ENCODE assay signal across 8 cellular contexts in the genomic region with DNA sequence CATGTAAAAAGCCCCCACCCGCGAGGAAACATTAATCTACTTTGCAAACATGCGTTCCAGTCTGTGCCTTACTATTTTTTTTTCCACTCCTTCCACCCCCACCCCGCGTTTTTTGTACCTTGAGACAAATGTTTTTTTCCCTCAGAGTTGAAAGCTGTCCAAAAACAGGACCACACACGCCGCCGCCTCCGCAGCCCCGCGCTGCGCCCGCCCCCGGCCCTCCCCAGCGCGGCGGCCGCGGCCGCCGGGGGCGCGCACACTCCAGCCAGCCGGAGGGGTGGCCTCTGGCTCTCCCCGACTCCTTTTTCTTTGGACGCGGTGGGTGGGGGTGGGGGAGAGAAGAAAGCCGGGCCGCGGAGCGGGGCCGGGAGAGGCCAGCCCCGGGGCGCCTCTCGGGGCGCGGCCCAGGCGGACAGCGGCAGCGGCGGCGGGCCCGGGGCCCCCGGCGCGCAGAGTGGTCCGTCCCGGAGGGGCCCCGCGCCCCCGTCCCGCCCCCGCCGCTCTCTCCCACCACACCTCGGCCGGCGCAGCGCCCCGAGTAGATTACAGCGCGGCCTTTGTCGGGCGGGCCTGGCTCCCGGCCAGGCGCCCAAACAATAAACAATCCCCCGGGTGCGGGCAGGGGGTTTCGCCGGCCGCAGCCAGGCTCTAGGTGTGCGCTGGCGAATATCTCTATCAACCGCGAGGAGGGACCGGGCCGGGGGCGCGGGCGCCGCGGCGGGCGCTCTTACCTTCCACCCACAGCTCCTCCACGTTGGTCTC. TPM values are rescaled to one million over a fixed set of nuclear protein-coding genes. Genes with fewer than 3 reads are reported as not detected.
A peak's percentile ranks its signal among the peaks of the same experiment; 100 is the strongest.
DNase-seq lines count a peak whose midpoint lies in the region; ATAC-seq and TF ChIP-seq lines count a peak whose summit lies in the region.

No MANE protein-coding gene starts in this region.

- H3K9me3 Mint-ChIP-seq in activated CD8-positive, alpha-beta T cell treated with anti-CD3 and anti-CD28 coated beads for 36 hours, result no peaks in the 10 kb centered on the region
- no peaks in the 10 kb centered on the region for H3K9me3 Mint-ChIP-seq in type B pancreatic cell

- H3K4me3 Mint-ChIP-seq in activated CD8-positive, alpha-beta T cell treated with anti-CD3 and anti-CD28 coated beads for 36 hours, result peak overlapping the region; percentile 90
- peak overlapping the region; percentile 99 for H3K4me3 Mint-ChIP-seq in type B pancreatic cell

- intact Hi-C loops in activated CD8-positive, alpha-beta T cell treated with anti-CD3 and anti-CD28 coated beads for 36 hours (cut with micrococcal nuclease), result loop anchor here (10.0 kb wide), 1 partner anchor 81 kb away; no protein-coding TSS in a partner anchor

- ATAC-seq in GM19035 (IDR thresholded peaks at IDR 0.05; ENCODE audit: unreplicated experiment) (peak; percentile 22), omental fat pad (ENCODE audit: low FRiP score) (no peak)
- no peak for ATAC-seq in activated CD8-positive, alpha-beta T cell treated with anti-CD3 and anti-CD28 coated beads for 36 hours

- H3K4me1 ChIP-seq in mucosa of stomach (ENCODE audit: control insufficient read depth, insufficient read depth, low read length), result no peaks in the 10 kb centered on the region

- peaks cover 21% of the 10 kb centered on the region for H3K27me3 Mint-ChIP-seq in activated CD8-positive, alpha-beta T cell treated with anti-CD3 and anti-CD28 coated beads for 36 hours
- H3K27me3 Mint-ChIP-seq in type B pancreatic cell, result no peaks in the 10 kb centered on the region

- POLR2A ChIA-PET in activated CD8-positive, alpha-beta T cell treated with anti-CD3 and anti-CD28 coated beads for 36 hours (lab: Charles Lee), result no interaction called here

- H3K4me1 Mint-ChIP-seq in activated CD8-positive, alpha-beta T cell treated with anti-CD3 and anti-CD28 coated beads for 36 hours (ENCODE audit: low read depth), result peaks cover 34% of the 10 kb centered on the region
- peaks cover 33% of the 10 kb centered on the region for H3K4me1 Mint-ChIP-seq in type B pancreatic cell (ENCODE audit: unreplicated experiment)

- CTCF ChIA-PET in activated CD8-positive, alpha-beta T cell treated with anti-CD3 and anti-CD28 coated beads for 36 hours (lab: Charles Lee), result no interaction called here

- TF ChIP-seq CTCF in activated CD8-positive, alpha-beta T cell treated with anti-CD3 and anti-CD28 coated beads for 36 hours (IDR thresholded peaks at IDR 0.05), result no peak
- TF ChIP-seq CTCF in epithelial cell of proximal tubule (conservative IDR thresholded peaks at IDR 0.05; ENCODE audit: low read depth, low read length) (no peak), type B pancreatic cell (conservative IDR thresholded peaks at IDR 0.05) (no peak), omental fat pad (IDR thresholded peaks at IDR 0.05) (no peak)

- DNase-seq in C1 segment of cervical spinal cord (lab: John Stamatoyannopoulos, UW) (peak in 10 of 14 donors; percentile 31 to 87 (median 67)), NAMALWA (ENCODE audit: low spot score) (peak; percentile 69), epithelial cell of proximal tubule (ENCODE audit: low read depth) (no peak), type B pancreatic cell (ENCODE audit: extremely low spot score, unreplicated experiment) (peak; percentile 83), omental fat pad (ENCODE audit: low spot score) (no peak)
- peak; percentile 48 for DNase-seq in activated CD8-positive, alpha-beta T cell treated with anti-CD3 and anti-CD28 coated beads for 36 hours

- no peaks in the 10 kb centered on the region for H3K36me3 Mint-ChIP-seq in activated CD8-positive, alpha-beta T cell treated with anti-CD3 and anti-CD28 coated beads for 36 hours (ENCODE audit: low read depth)
- H3K36me3 Mint-ChIP-seq in type B pancreatic cell, result peaks cover 23% of the 10 kb centered on the region

- no peaks in the 10 kb centered on the region for H3K36me3 ChIP-seq in mucosa of stomach (ENCODE audit: control insufficient read depth, insufficient read depth, low read length)

- peak overlapping the region; percentile 89 for H3K4me3 ChIP-seq in epithelial cell of proximal tubule (ENCODE audit: low read depth, low read length)
- H3K4me3 ChIP-seq in mucosa of stomach (ENCODE audit: low read length), result peak overlapping the region; percentile 66

- peak overlapping the region; percentile 74 for H3K9ac ChIP-seq in mucosa of stomach (ENCODE audit: low read length)

- H3K9me3 ChIP-seq in mucosa of stomach (ENCODE audit: control insufficient read depth, low read length), result no peaks in the 10 kb centered on the region

- peak overlapping the region; percentile 87 for H3K27ac Mint-ChIP-seq in activated CD8-positive, alpha-beta T cell treated with anti-CD3 and anti-CD28 coated beads for 36 hours
- H3K27ac Mint-ChIP-seq in type B pancreatic cell, result peak overlapping the region; percentile 95

- no peaks in the 10 kb centered on the region for H3K27me3 ChIP-seq in mucosa of stomach (ENCODE audit: control insufficient read depth, insufficient read depth, low read length)

RNA-seq across cellular contexts. Expression of a gene that starts 10.9 kb away (rescaled TPM):
- 1 to 10 TPM; 5.4 to 7.3 TPM for total RNA-seq in activated CD8-positive, alpha-beta T cell treated with anti-CD3 and anti-CD28 coated beads for 36 hours
- total RNA-seq in epithelial cell of proximal tubule (1.7 and 3.5 TPM in 2 replicates), type B pancreatic cell (ENCODE audit: low replicate concordance) (41.7 and 123 TPM in 2 replicates), omental fat pad (10 to 100 TPM in 1 of 4 donors, 1 to 10 TPM in 3; 3.1 to 14.2 (median 7.9) TPM)

Comparison
In these comparisons a context has a peak if more than half of its experiments do, and no peak if none do; other contexts are left out.
1. DNase-seq: peak in C1 segment of cervical spinal cord (10 of 14), NAMALWA (single experiment), activated CD8-positive, alpha-beta T cell treated with anti-CD3 and anti-CD28 coated beads for 36 hours (single experiment) and type B pancreatic cell (single experiment); none in epithelial cell of proximal tubule (single experiment) and omental fat pad (single experiment).